20 cellular contexts compared by ENCODE assay signal in genomic region chr5:518721-519120, GRCh38. TPM values are rescaled to one million over a fixed set of nuclear protein-coding genes. Genes with fewer than 3 reads are reported as not detected.
A peak's percentile ranks its signal among the peaks of the same experiment; 100 is the strongest.
DNase-seq lines count a peak whose midpoint lies in the region; ATAC-seq and TF ChIP-seq lines count a peak whose summit lies in the region.
"Had no signal": no experiment of that assay in that cellular context is flagged by ENCODE, and none has a peak within 500 bp of the region (broad histone marks: within the 10 kb centered on the region; RNA-seq: fewer than 3 reads in every experiment).

No MANE protein-coding gene starts in this region.

- no peaks in the 10 kb centered on the region for H3K36me3 ChIP-seq in Peyer's patch
- H3K36me3 ChIP-seq in mucosa of descending colon (ENCODE audit: low read depth): no peaks in the 10 kb centered on the region
- H3K36me3 ChIP-seq in smooth muscle cell (ENCODE audit: low read depth): no peaks in the 10 kb centered on the region
- H3K36me3 ChIP-seq: BLaER1 had no signal

- H3K36me3 Mint-ChIP-seq in activated T-cell treated with anti-CD3 and anti-CD28 coated beads, Interleukin-2, amount 50 U/mL, for 24 hours (ENCODE audit: low read depth): no peaks in the 10 kb centered on the region
- H3K36me3 Mint-ChIP-seq: CD8-positive, alpha-beta T cell had no signal

- DNase-seq in right cardiac atrium (peak in 2 of 3 donors; percentile 16 to 23), Right ventricle myocardium inferior (ENCODE audit: missing footprints) (no peak), Peyer's patch (peak in 2 of 3 donors; percentile 89 to 90), mucosa of descending colon (peak; percentile 70 to 80 (median 74)), smooth muscle cell (lab: John Stamatoyannopoulos, UW; ENCODE audit: unreplicated experiment) (no peak), DMS79 (lab: John Stamatoyannopoulos, UW) (no peak), SK-N-DZ (ENCODE audit: low spot score) (no peak)
- DNase-seq in activated T-cell treated with anti-CD3 and anti-CD28 coated beads, Interleukin-2, amount 50 U/mL, for 24 hours: no peak
- DNase-seq: CD8-positive, alpha-beta T cell; GDM1; Karpas-422; NCI-H1417; NCI-H187 treated with DMSO at 0.1 percent for 48 hours; NCI-H2171; NCI-H446; NK-92 treated with Interleukin-12 subunit alpha and Interleukin-12 subunit beta, amount 100 ng/mL, for 24 hours had no signal

- H3K4me3 ChIP-seq in right cardiac atrium (ENCODE audit: low read length) (no peak overlapping the region), Peyer's patch (peak overlapping the region in 1 of 4 donors; percentile 31), mucosa of descending colon (no peak overlapping the region), smooth muscle cell (no peak overlapping the region)
- H3K4me3 ChIP-seq: BLaER1, GM12878, GM23338, SK-N-MC had no signal

- H3K9ac ChIP-seq in smooth muscle cell (ENCODE audit: low read depth): no peak overlapping the region
- H3K9ac ChIP-seq: BLaER1 had no signal

- peaks cover 68% of the 10 kb centered on the region for H3K27me3 Mint-ChIP-seq in activated T-cell treated with anti-CD3 and anti-CD28 coated beads, Interleukin-2, amount 50 U/mL, for 24 hours

- intact Hi-C loops in right cardiac atrium (cut with DNase I): no loop called here
- intact Hi-C loops in Right ventricle myocardium inferior (cut with DNase I): no loop called here
- intact Hi-C loops in mucosa of descending colon (cut with DNase I, micrococcal nuclease): no loop called here

- no peaks in the 10 kb centered on the region for H3K9me3 ChIP-seq in right cardiac atrium (ENCODE audit: control insufficient read depth, low read length)
- no peaks in the 10 kb centered on the region for H3K9me3 ChIP-seq in Peyer's patch
- H3K9me3 ChIP-seq in mucosa of descending colon: no peaks in the 10 kb centered on the region
- no peaks in the 10 kb centered on the region for H3K9me3 ChIP-seq in smooth muscle cell (replicated peaks; ENCODE audit: low read depth)
- H3K9me3 ChIP-seq: BLaER1 had no signal

- 73% methylated on average over 10 of the region's 10 CpGs for WGBS in right cardiac atrium
- WGBS in smooth muscle cell (ENCODE audit: low lambda C conversion rate): 86% methylated on average over 10 of the region's 10 CpGs

- no peaks in the 10 kb centered on the region for H3F3A ChIP-seq in smooth muscle cell (ENCODE audit: low read depth)

- H3K79me2 ChIP-seq in smooth muscle cell (ENCODE audit: low read depth): no peaks in the 10 kb centered on the region

- H3K27me3 ChIP-seq in right cardiac atrium (ENCODE audit: control insufficient read depth, insufficient read depth): no peaks in the 10 kb centered on the region
- H3K27me3 ChIP-seq in Peyer's patch: peaks cover 0 to 2% of the 10 kb centered on the region in 2 donors
- H3K27me3 ChIP-seq in smooth muscle cell (ENCODE audit: low read depth): peaks cover 51% of the 10 kb centered on the region

- no peaks in the 10 kb centered on the region for H4K20me1 ChIP-seq in smooth muscle cell (ENCODE audit: low read depth)

- no peak overlapping the region for H3K27ac Mint-ChIP-seq in activated T-cell treated with anti-CD3 and anti-CD28 coated beads, Interleukin-2, amount 50 U/mL, for 24 hours
- H3K27ac Mint-ChIP-seq: CD8-positive, alpha-beta T cell; GM23338 had no signal

- ATAC-seq in right cardiac atrium: no peak
- ATAC-seq in Right ventricle myocardium inferior: no peak
- peak; percentile 81 for ATAC-seq in mucosa of descending colon
- ATAC-seq: CD8-positive, alpha-beta T cell; GM12878; GM23338 had no signal

- H3K4me1 ChIP-seq in right cardiac atrium (ENCODE audit: control insufficient read depth, insufficient read depth, low read length) (no peaks in the 10 kb centered on the region), Peyer's patch (peaks cover 0 to 32% (median under 1%) of the 10 kb centered on the region in 4 donors), mucosa of descending colon (ENCODE audit: low read depth) (peaks cover 11% of the 10 kb centered on the region), smooth muscle cell (ENCODE audit: low read depth) (peaks cover 19% of the 10 kb centered on the region)

- H3K4me1 Mint-ChIP-seq in activated T-cell treated with anti-CD3 and anti-CD28 coated beads, Interleukin-2, amount 50 U/mL, for 24 hours (ENCODE audit: low read depth): peaks cover 6% of the 10 kb centered on the region

- no peak overlapping the region for H3K4me2 ChIP-seq in smooth muscle cell
- H3K4me2 ChIP-seq: BLaER1, GM23338 had no signal

- H3K27ac ChIP-seq in right cardiac atrium (ENCODE audit: low read length) (no peak overlapping the region), Peyer's patch (peak overlapping the region in 3 of 4 donors; percentile 71 to 88 (median 86)), smooth muscle cell (ENCODE audit: low read depth) (no peak overlapping the region)
- H3K27ac ChIP-seq: BLaER1, SK-N-MC had no signal

- TF ChIP-seq CTCF in Peyer's patch (IDR thresholded peaks at IDR 0.05) (peak in 3 of 6 experiments; percentile 50 to 53 (median 53)), mucosa of descending colon (IDR thresholded peaks at IDR 0.05) (no peak), smooth muscle cell (IDR thresholded peaks at IDR 0.05; ENCODE audit: borderline replicate concordance, insufficient read depth, poor library complexity, severe bottlenecking) (no peak)

- TF ChIP-seq POLR2A in Peyer's patch (IDR thresholded peaks at IDR 0.05): peak in 1 of 2 donors; percentile 34

- no peak overlapping the region for H3K4me3 Mint-ChIP-seq in activated T-cell treated with anti-CD3 and anti-CD28 coated beads, Interleukin-2, amount 50 U/mL, for 24 hours
- H3K4me3 Mint-ChIP-seq: CD8-positive, alpha-beta T cell; GM23338 had no signal

- no peaks in the 10 kb centered on the region for H3K9me3 Mint-ChIP-seq in activated T-cell treated with anti-CD3 and anti-CD28 coated beads, Interleukin-2, amount 50 U/mL, for 24 hours
- H3K9me3 Mint-ChIP-seq: CD8-positive, alpha-beta T cell; GM23338 had no signal

- H2AFZ ChIP-seq in smooth muscle cell (ENCODE audit: low read depth): no peak overlapping the region
- H2AFZ ChIP-seq: GM23338 had no signal

RNA-seq across cellular contexts. Expression of gene SLC9A3, which starts 5.5 kb away (rescaled TPM):
- total RNA-seq in right cardiac atrium (1 to 10 TPM in 2 of 4 donors, under 1 TPM in 2; 0.94 to 1.1 (median 0.99) TPM), Right ventricle myocardium inferior (1.1 TPM), Peyer's patch (100 to 1,000 TPM in 3 of 4 donors, 10 to 100 TPM in 1; 16.5 to 320 (median 283) TPM), mucosa of descending colon (100 to 1,000 TPM in 1 of 3 donors, 10 to 100 TPM in 2; 29.2 to 272 (median 77.7) TPM), smooth muscle cell (1.1 and 1.8 TPM in 2 replicates)
- polyA plus RNA-seq in right cardiac atrium (1.1 TPM), smooth muscle cell (0.96 and 1.1 TPM in 2 replicates)
- polyA plus RNA-seq in SK-N-DZ (2014; cell fraction: cytosol; rRNA removed): 8.9 and 9.8 TPM in 2 replicates
- 5.0 and 7.6 TPM in 2 replicates for polyA plus RNA-seq in SK-N-DZ (2014; cell fraction: nucleus; rRNA removed)

Comparison
In these comparisons a context has a peak if more than half of its experiments do, and no peak if none do; other contexts are left out.
1. DNase-seq: peak in right cardiac atrium (2 of 3), Peyer's patch (2 of 3) and mucosa of descending colon (3 of 3); none in Right ventricle myocardium inferior (single experiment), smooth muscle cell (single experiment), DMS79 (single experiment), SK-N-DZ (single experiment) and activated T-cell treated with anti-CD3 and anti-CD28 coated beads, Interleukin-2, amount 50 U/mL, for 24 hours (single experiment).
2. H3K27ac ChIP-seq: peak in Peyer's patch (3 of 4); none in right cardiac atrium (single experiment) and smooth muscle cell (single experiment).